ENCODE assay signal across 8 cellular contexts in the genomic region with DNA sequence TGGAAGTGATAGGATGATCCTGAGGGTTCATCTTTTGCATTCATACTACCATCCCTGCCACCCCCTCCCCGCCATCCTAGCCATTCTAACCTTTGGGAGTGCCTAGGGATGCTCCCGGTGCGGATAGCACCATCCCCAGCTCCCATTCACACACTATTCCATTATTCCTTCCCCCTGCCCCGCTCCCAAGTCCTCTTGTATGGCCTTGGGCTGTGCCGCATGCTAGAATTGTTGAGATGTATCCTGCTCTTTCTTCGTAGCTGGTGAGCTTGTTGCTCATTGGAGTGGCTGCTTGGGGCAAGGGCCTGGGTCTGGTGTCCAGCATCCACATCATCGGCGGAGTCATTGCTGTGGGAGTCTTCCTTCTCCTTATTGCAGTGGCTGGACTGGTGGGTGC. TPM values are rescaled to one million over a fixed set of nuclear protein-coding genes. Genes with fewer than 3 reads are reported as not detected.
DNase-seq lines count a peak whose midpoint lies in the region; ATAC-seq and TF ChIP-seq lines count a peak whose summit lies in the region.

No MANE protein-coding gene starts in this region.

- peaks cover 61% of the 10 kb centered on the region for H3K4me1 Mint-ChIP-seq in stimulated activated naive CD8-positive, alpha-beta T cell treated with anti-CD3 and anti-CD28 coated beads, Interleukin-15, Interleukin-2, amounts not matched to agents 100 ng/mL and 50 ng/mL, for 24 hours (ENCODE audit: low read depth)

- ATAC-seq in stimulated activated naive CD8-positive, alpha-beta T cell treated with anti-CD3 and anti-CD28 coated beads, Interleukin-15, Interleukin-2, amounts not matched to agents 100 U/mL and 50 U/mL, for 24 hours: no peak
- no peak for ATAC-seq in body of pancreas
- ATAC-seq in lung (ENCODE audit: insufficient read depth, low FRiP score): peak; percentile 0
- no peak for ATAC-seq in HG02938 (IDR thresholded peaks at IDR 0.05; ENCODE audit: unreplicated experiment)

- no peaks in the 10 kb centered on the region for H3K27me3 Mint-ChIP-seq in stimulated activated naive CD8-positive, alpha-beta T cell treated with anti-CD3 and anti-CD28 coated beads, Interleukin-15, Interleukin-2, amounts not matched to agents 100 ng/mL and 50 ng/mL, for 24 hours

- H3K27me3 ChIP-seq in body of pancreas (no peaks in the 10 kb centered on the region), lung (ENCODE audit: control insufficient read depth, insufficient read depth) (no peaks in the 10 kb centered on the region), vagina (no peaks in the 10 kb centered on the region)

- peaks cover 42% of the 10 kb centered on the region for H3K36me3 Mint-ChIP-seq in stimulated activated naive CD8-positive, alpha-beta T cell treated with anti-CD3 and anti-CD28 coated beads, Interleukin-15, Interleukin-2, amounts not matched to agents 100 ng/mL and 50 ng/mL, for 24 hours (ENCODE audit: low read depth)

- DNase-seq in stimulated activated naive CD8-positive, alpha-beta T cell treated with anti-CD3 and anti-CD28 coated beads, Interleukin-15, Interleukin-2, amounts not matched to agents 100 U/mL and 50 U/mL, for 24 hours: no peak
- DNase-seq in body of pancreas (no peak), lung (ENCODE audit: low spot score) (no peak), vagina (ENCODE audit: extremely low spot score in 2 of 2) (no peak), GM13977 (ENCODE audit: low spot score) (no peak), NCI-H510A treated with DMSO at 0.1 percent for 48 hours (lab: John Stamatoyannopoulos, UW) (no peak)

- H3K9me3 Mint-ChIP-seq in stimulated activated naive CD8-positive, alpha-beta T cell treated with anti-CD3 and anti-CD28 coated beads, Interleukin-15, Interleukin-2, amounts not matched to agents 100 ng/mL and 50 ng/mL, for 24 hours: no peaks in the 10 kb centered on the region

- H3K36me3 ChIP-seq in body of pancreas (replicated peaks in 1 of 2; ENCODE audit: insufficient read depth in 1 of 2, low read depth in 2 of 2) (peaks cover 0 to 6% of the 10 kb centered on the region in 2 donors), lung (ENCODE audit: control insufficient read depth in 2 of 2, insufficient read depth in 2 of 2, low read length in 2 of 2) (peaks cover 9 to 22% of the 10 kb centered on the region in 2 donors), vagina (peaks cover 0 to 32% of the 10 kb centered on the region in 2 donors)

- in situ Hi-C loops in GM13977 (cut with MboI; ENCODE audit: low pct_unique_long_range_greater_than_20kb, low sequenced_read_pairs, unreplicated experiment): no loop called here

- TF ChIP-seq CTCF in body of pancreas (IDR thresholded peaks at IDR 0.05) (peak in 1 of 7 experiments; percentile 2), lung (IDR thresholded peaks at IDR 0.05; ENCODE audit: control extremely low read depth, extremely low read depth) (no peak), vagina (IDR thresholded peaks at IDR 0.05) (no peak), GM13977 (IDR thresholded peaks at IDR 0.05; ENCODE audit: extremely low read depth, insufficient read depth, missing control alignments) (no peak)

- H3K27ac Mint-ChIP-seq in stimulated activated naive CD8-positive, alpha-beta T cell treated with anti-CD3 and anti-CD28 coated beads, Interleukin-15, Interleukin-2, amounts not matched to agents 100 ng/mL and 50 ng/mL, for 24 hours: peak overlapping the region; percentile 92

- intact Hi-C loops in body of pancreas (cut with DNase I): no loop called here
- intact Hi-C loops in vagina (cut with DNase I): no loop called here

- H3K9me3 ChIP-seq in body of pancreas (no peaks in the 10 kb centered on the region), lung (ENCODE audit: control insufficient read depth in 2 of 2, insufficient read depth in 1 of 2, low read length in 1 of 2) (no peaks in the 10 kb centered on the region), vagina (no peaks in the 10 kb centered on the region)

- H3K27ac ChIP-seq in body of pancreas (peak overlapping the region; percentile 91 to 96 (median 94)), lung (ENCODE audit: low read depth in 1 of 2, low read length in 1 of 2) (peak overlapping the region; percentile 86 to 97), vagina (peak overlapping the region; percentile 90)

- 20 to 22% methylated on average over 7 to 8 of the region's 8 CpGs for WGBS in body of pancreas, 2 donors
- WGBS in lung, 2 donors: 40 to 41% methylated on average over 8 of the region's 8 CpGs

- no peak for TF ChIP-seq POLR2A in body of pancreas (IDR thresholded peaks at IDR 0.05)
- no peak for TF ChIP-seq POLR2A in vagina (IDR thresholded peaks at IDR 0.05)

- H3K4me1 ChIP-seq in body of pancreas (peaks cover 20% of the 10 kb centered on the region), lung (ENCODE audit: control insufficient read depth in 2 of 2, insufficient read depth in 2 of 2, low read length in 2 of 2) (no peaks in the 10 kb centered on the region), vagina (peaks cover 14% of the 10 kb centered on the region)

- H3K4me3 Mint-ChIP-seq in stimulated activated naive CD8-positive, alpha-beta T cell treated with anti-CD3 and anti-CD28 coated beads, Interleukin-15, Interleukin-2, amounts not matched to agents 100 ng/mL and 50 ng/mL, for 24 hours: peak overlapping the region; percentile 90

- H3K4me3 ChIP-seq in body of pancreas: peak overlapping the region; percentile 79 to 81
- H3K4me3 ChIP-seq in lung: peak overlapping the region; percentile 81
- peak overlapping the region; percentile 59 to 67 for H3K4me3 ChIP-seq in vagina

RNA-seq across cellular contexts. Expression of gene TSPAN31, which starts 0.6 kb away (rescaled TPM):
- 10 to 100 TPM; 33.7 to 36.9 TPM for total RNA-seq in body of pancreas
- total RNA-seq in lung: 10 to 100 TPM; 37.4 to 61.1 TPM
- 10 to 100 TPM; 32.4 to 54.9 TPM for polyA plus RNA-seq in lung
- total RNA-seq in vagina: 67.0 TPM

RNA-seq across cellular contexts. Expression of gene CDK4, which starts 6.6 kb away (rescaled TPM):
- 10 to 100 TPM; 27.0 to 81.2 TPM for total RNA-seq in body of pancreas
- 100 to 1,000 TPM in 1 of 2 donors, 10 to 100 TPM in 1; 69.7 to 105 TPM for total RNA-seq in lung
- polyA plus RNA-seq in lung: 100 to 1,000 TPM in 1 of 2 donors, 10 to 100 TPM in 1; 75.1 to 115 TPM
- total RNA-seq in vagina: 102 TPM

RNA-seq across cellular contexts. Expression of gene AGAP2, which starts 6.9 kb away (rescaled TPM):
- 1 to 10 TPM in 1 of 2 donors, under 1 TPM in 1; 0.33 to 1.0 TPM for total RNA-seq in body of pancreas
- total RNA-seq in lung: 1 to 10 TPM; 1.5 to 4.8 TPM
- 1 to 10 TPM; 1.4 to 4.4 TPM for polyA plus RNA-seq in lung
- total RNA-seq in vagina: 1.5 TPM

RNA-seq across cellular contexts. Expression of gene MARCHF9, which starts 9.4 kb away (rescaled TPM):
- total RNA-seq in body of pancreas (1 to 10 TPM; 5.2 to 9.9 TPM), lung (10 to 100 TPM; 12.1 to 23.2 TPM), vagina (8.3 TPM)
- polyA plus RNA-seq in lung: 10 to 100 TPM; 13.7 to 31.1 TPM

RNA-seq across cellular contexts. Expression of gene CYP27B1, which starts 21.4 kb away (rescaled TPM):
- total RNA-seq in body of pancreas (1 to 10 TPM; 2.6 to 3.6 TPM), lung (1 to 10 TPM; 2.9 to 4.3 TPM), vagina (1.7 TPM)
- polyA plus RNA-seq in lung: 1 to 10 TPM; 1.7 to 5.8 TPM
